1 cellular context compared by ENCODE assay signal in the genomic region with DNA sequence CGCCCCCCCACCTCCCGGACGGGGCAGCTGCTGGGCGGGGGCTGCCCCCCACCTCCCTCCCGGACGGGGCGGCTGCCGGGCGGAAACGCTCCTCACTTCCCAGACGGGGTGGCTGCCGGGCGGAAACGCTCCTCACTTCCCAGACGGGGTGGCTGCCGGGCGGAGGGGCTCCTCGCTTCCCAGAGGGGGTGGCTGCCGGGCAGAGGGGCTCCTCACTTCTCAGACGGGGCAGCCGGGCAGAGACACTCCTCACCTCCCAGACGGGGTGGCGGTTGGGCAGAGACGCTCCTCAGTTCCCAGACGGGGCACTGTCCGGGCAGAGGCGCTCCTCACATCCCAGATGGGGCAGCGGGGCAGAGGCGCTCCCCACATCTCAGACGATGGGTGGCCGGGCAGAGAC. TPM values are rescaled to one million over a fixed set of nuclear protein-coding genes. Genes with fewer than 3 reads are reported as not detected.
"Had no signal": no experiment of that assay in that cellular context is flagged by ENCODE, and none has a peak within 500 bp of the region (broad histone marks: within the 10 kb centered on the region; RNA-seq: fewer than 3 reads in every experiment).

No MANE protein-coding gene starts in this region.

RNA-seq across cellular contexts. Expression of a gene that starts 24.9 kb away (rescaled TPM):
- total RNA-seq: NCI-H460 had no signal
